ENCODE assay signal across 21 cellular contexts in the genomic region with DNA sequence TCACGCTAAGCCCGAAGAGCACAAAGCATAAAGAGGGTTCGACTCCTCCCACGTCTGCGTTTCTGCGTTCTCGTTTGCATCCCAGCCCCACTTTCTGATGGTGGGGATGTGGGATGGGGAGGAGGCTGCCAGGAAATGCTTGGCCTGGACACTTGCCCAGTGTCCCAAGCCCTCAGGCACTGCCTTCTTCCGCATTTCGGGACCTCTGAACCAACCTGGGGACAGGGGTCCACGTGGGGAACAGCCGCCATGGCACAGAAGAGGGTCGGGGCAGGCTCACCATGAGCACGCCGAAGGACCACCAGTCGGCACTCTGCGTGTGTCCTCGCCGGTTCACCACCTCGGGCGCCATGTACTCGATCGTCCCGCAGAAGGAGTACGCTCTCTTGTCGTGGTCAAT.
DNase-seq lines count a peak whose midpoint lies in the region; ATAC-seq and TF ChIP-seq lines count a peak whose summit lies in the region.
"Had no signal": no experiment of that assay in that cellular context is flagged by ENCODE, and none has a peak within 500 bp of the region (broad histone marks: within the 10 kb centered on the region; RNA-seq: fewer than 3 reads in every experiment).

No MANE protein-coding gene starts in this region.

- H2AK5ac ChIP-seq in neuronal stem cell (ENCODE audit: low read depth, low read length) = no peak overlapping the region

- no peak overlapping the region for H3K4me2 ChIP-seq in neuronal stem cell (ENCODE audit: insufficient read depth, low read length, poor library complexity, severe bottlenecking)
- H3K4me2 ChIP-seq: A549; BLaER1 treated with 17β-estradiol and CSF1 and Interleukin-3, amounts not matched to agents 10 nM and 100 nM; GM23338 had no signal

- H3K4me3 ChIP-seq in left ventricle myocardium inferior = no peak overlapping the region
- H3K4me3 ChIP-seq in neuronal stem cell (ENCODE audit: low read length in 2 of 2) = no peak overlapping the region
- H3K4me3 ChIP-seq: A549; BLaER1 treated with 17β-estradiol and CSF1 and Interleukin-3, amounts not matched to agents 10 nM and 100 nM; GM23338; HAP-1 had no signal

- TF ChIP-seq CTCF in left ventricle myocardium inferior (IDR thresholded peaks at IDR 0.05; ENCODE audit: borderline replicate concordance) = no peak

- peak overlapping the region; percentile 2 for H3K23ac ChIP-seq in neuronal stem cell (ENCODE audit: low read depth, low read length, poor library complexity)

- no CpG with 5 or more reads among the region's 25 CpGs for WGBS in neuronal stem cell (ENCODE audit: extremely low coverage in 2 of 2, insufficient read length in 2 of 2, insufficient replicate concordance in 1 of 2), 2 donors

- no peak overlapping the region for H2BK5ac ChIP-seq in neuronal stem cell (ENCODE audit: low read length)

- H3K27ac ChIP-seq in left ventricle myocardium inferior (replicated peaks) (no peak overlapping the region), neuronal stem cell (replicated peaks; ENCODE audit: low read length) (no peak overlapping the region)
- H3K27ac ChIP-seq: 22Rv1; A549; BLaER1 treated with 17β-estradiol and CSF1 and Interleukin-3, amounts not matched to agents 10 nM and 100 nM had no signal

- H3K4me1 ChIP-seq in left ventricle myocardium inferior (peaks cover 11% of the 10 kb centered on the region), neuronal stem cell (ENCODE audit: control insufficient read depth in 2 of 2, insufficient read depth in 1 of 2, low read depth in 1 of 2, low read length in 2 of 2) (peaks cover 10 to 18% of the 10 kb centered on the region in 2 donors)
- H3K4me1 ChIP-seq: A549, HAP-1 had no signal

- H2BK120ac ChIP-seq in neuronal stem cell (ENCODE audit: low read depth, low read length) = no peak overlapping the region

- no peak overlapping the region for H3K4me3 Mint-ChIP-seq in stimulated activated memory B cell treated with anti-CD40 and anti-IgM and Interleukin-4, amounts not matched to agents 10 μg/mL and 1 μg/mL and 100 μg/mL, for 72 hours
- H3K4me3 Mint-ChIP-seq: CD14-positive monocyte; CD4-positive, alpha-beta T cell; CD8-positive, alpha-beta memory T cell; GM23338; HFFc6 had no signal

- peak overlapping the region; percentile 27 for H3K14ac ChIP-seq in neuronal stem cell (ENCODE audit: low read length)

- H2BK12ac ChIP-seq in neuronal stem cell (ENCODE audit: low read length) = no peak overlapping the region

- H3K4me1 Mint-ChIP-seq in stimulated activated memory B cell treated with anti-CD40 and anti-IgM and Interleukin-4, amounts not matched to agents 10 μg/mL and 1 μg/mL and 100 μg/mL, for 72 hours = peaks cover 9% of the 10 kb centered on the region
- H3K4me1 Mint-ChIP-seq: GM23338 had no signal

- H3K36me3 Mint-ChIP-seq in stimulated activated memory B cell treated with anti-CD40 and anti-IgM and Interleukin-4, amounts not matched to agents 10 μg/mL and 1 μg/mL and 100 μg/mL, for 72 hours = peaks cover 39% of the 10 kb centered on the region

- H3K36me3 ChIP-seq in left ventricle myocardium inferior = peaks cover 75% of the 10 kb centered on the region
- H3K36me3 ChIP-seq in neuronal stem cell (replicated peaks in 1 of 2; ENCODE audit: control insufficient read depth in 2 of 2, insufficient read depth in 2 of 2, low read length in 2 of 2) = peaks cover 7 to 74% of the 10 kb centered on the region in 2 donors
- H3K36me3 ChIP-seq: HAP-1 had no signal

- H3K18ac ChIP-seq in neuronal stem cell (ENCODE audit: low read length) = no peak overlapping the region

- no peak overlapping the region for H4K91ac ChIP-seq in neuronal stem cell (ENCODE audit: low read depth, low read length, poor library complexity)

- H3K27me3 ChIP-seq in left ventricle myocardium inferior (ENCODE audit: low read depth) (no peaks in the 10 kb centered on the region), neuronal stem cell (ENCODE audit: control insufficient read depth in 3 of 3, insufficient read depth in 3 of 3, low read depth in 1 of 3, low read length in 3 of 3) (no peaks in the 10 kb centered on the region)
- H3K27me3 ChIP-seq: BE2C; BLaER1 treated with 17β-estradiol and CSF1 and Interleukin-3, amounts not matched to agents 10 nM and 100 nM had no signal

- no peaks in the 10 kb centered on the region for H3K9me3 ChIP-seq in left ventricle myocardium inferior (replicated peaks)
- no peaks in the 10 kb centered on the region for H3K9me3 ChIP-seq in neuronal stem cell (replicated peaks in 1 of 2; ENCODE audit: control insufficient read depth in 2 of 2, insufficient read depth in 1 of 2, low read depth in 1 of 2, low read length in 2 of 2)
- H3K9me3 ChIP-seq: A549, BE2C, HAP-1 had no signal

- no peak overlapping the region for H3K4ac ChIP-seq in neuronal stem cell (ENCODE audit: low read length)

- intact Hi-C loops in Right ventricle myocardium inferior (cut with DNase I) (no loop called here), left ventricle myocardium inferior (cut with micrococcal nuclease) (no loop called here)

- peak overlapping the region; percentile 75 for H3K27ac Mint-ChIP-seq in stimulated activated memory B cell treated with anti-CD40 and anti-IgM and Interleukin-4, amounts not matched to agents 10 μg/mL and 1 μg/mL and 100 μg/mL, for 72 hours
- H3K27ac Mint-ChIP-seq: CD4-positive, alpha-beta T cell; CD8-positive, alpha-beta memory T cell; GM23338; HFFc6 had no signal

- no peaks in the 10 kb centered on the region for H3K27me3 Mint-ChIP-seq in stimulated activated memory B cell treated with anti-CD40 and anti-IgM and Interleukin-4, amounts not matched to agents 10 μg/mL and 1 μg/mL and 100 μg/mL, for 72 hours
- H3K27me3 Mint-ChIP-seq: CD4-positive, alpha-beta T cell had no signal

- H2BK15ac ChIP-seq in neuronal stem cell (ENCODE audit: low read length) = no peak overlapping the region

- H3K79me1 ChIP-seq in neuronal stem cell (ENCODE audit: low read depth, low read length) = no peaks in the 10 kb centered on the region

- H3K9ac ChIP-seq in neuronal stem cell (ENCODE audit: low read depth, low read length, poor library complexity) = no peak overlapping the region
- H3K9ac ChIP-seq: BLaER1 treated with 17β-estradiol and CSF1 and Interleukin-3, amounts not matched to agents 10 nM and 100 nM had no signal

- H4K8ac ChIP-seq in neuronal stem cell (ENCODE audit: low read depth, low read length) = no peak overlapping the region

- DNase-seq in Right ventricle myocardium inferior (ENCODE audit: missing footprints) = peak; percentile 30
- DNase-seq in left ventricle myocardium inferior = no peak
- DNase-seq in neuronal stem cell (ENCODE audit: low spot score) = no peak
- DNase-seq in A172 (ENCODE audit: low spot score) = no peak
- no peak for DNase-seq in SW480 (ENCODE audit: low spot score)
- DNase-seq: ACHN; AML-193; BE2C; CD4-positive, alpha-beta T cell; CD8-positive, alpha-beta memory T cell; DMS 273 treated with DMSO at 0.1 percent for 48 hours; DMS79; GF-D8; HFFc6 had no signal

- ATAC-seq in Right ventricle myocardium inferior = no peak
- no peak for ATAC-seq in stimulated activated memory B cell treated with anti-CD40 and anti-IgM and Interleukin-4, amounts not matched to agents 10 μg/mL and 1 μg/mL and 100 μg/mL, for 72 hours
- ATAC-seq: A549, GM23338 had no signal

- no peak overlapping the region for H2AFZ ChIP-seq in neuronal stem cell (ENCODE audit: low read length)
- H2AFZ ChIP-seq: GM23338 had no signal

- H3K9me3 Mint-ChIP-seq in stimulated activated memory B cell treated with anti-CD40 and anti-IgM and Interleukin-4, amounts not matched to agents 10 μg/mL and 1 μg/mL and 100 μg/mL, for 72 hours = peaks cover 3% of the 10 kb centered on the region
- H3K9me3 Mint-ChIP-seq: CD4-positive, alpha-beta T cell; CD8-positive, alpha-beta memory T cell; GM23338; HFFc6 had no signal
